Comparison of ENCODE assay signal across 28 cellular contexts in genomic region chr5:103657301-103657700, GRCh38.
"Had no signal": no experiment of that assay in that cellular context is flagged by ENCODE, and none has a peak within 500 bp of the region (broad histone marks: within the 10 kb centered on the region; RNA-seq: fewer than 3 reads in every experiment).

No MANE protein-coding gene starts in this region.

- H3K27ac ChIP-seq: left lung, lower lobe of right lung, pancreas, prostate gland, skin epidermis, stomach, testis, thyroid gland, transverse colon, upper lobe of left lung, vagina had no signal

- H3K9me3 ChIP-seq: lower lobe of right lung, pancreas, prostate gland, stomach, testis, thyroid gland, transverse colon, upper lobe of left lung, vagina had no signal

- DNase-seq: immature natural killer cell; kidney; left colon; left lung; lower lobe of right lung; mammary epithelial cell; mesenchymal stem cell; naive thymus-derived CD8-positive, alpha-beta T cell; nucleus accumbens; pancreas; posterior cingulate gyrus; retina; right cardiac atrium; stimulated activated CD4-positive, alpha-beta T cell treated with anti-CD3 and anti-CD28 coated beads, Interleukin-12 subunit alpha, Interleukin-12 subunit beta, amount 100 ng/mL, for 4 hours; stimulated activated CD4-positive, alpha-beta T cell treated with anti-CD3 and anti-CD28 coated beads, Interleukin-15, amount 100 ng/mL, for 24 hours; stimulated activated CD4-positive, alpha-beta T cell treated with anti-CD3 and anti-CD28 coated beads, Interleukin-2, amount 100 ng/mL, for 24 hours; stimulated activated CD4-positive, alpha-beta T cell treated with anti-CD3 and anti-CD28 coated beads, Interleukin-4, amount 100 ng/mL, for 1 hour; stimulated activated naive B cell treated with anti-CD40 and anti-IgM and Interleukin-4, amounts not matched to agents 10 μg/mL and 1 μg/mL and 100 μg/mL, for 72 hours; stimulated activated naive CD8-positive, alpha-beta T cell treated with anti-CD3 and anti-CD28 coated beads, Interleukin-15, Interleukin-2, amounts not matched to agents 100 U/mL and 50 U/mL, for 24 hours; stomach; testis; thyroid gland; transverse colon; upper lobe of left lung had no signal

- H3K4me1 ChIP-seq: left lung, lower lobe of right lung, pancreas, prostate gland, stomach, testis, thyroid gland, transverse colon, upper lobe of left lung, vagina had no signal

- ATAC-seq: left colon; left lung; lower lobe of right lung; naive thymus-derived CD8-positive, alpha-beta T cell; pancreas; right cardiac atrium; sciatic nerve; stimulated activated naive B cell treated with anti-CD40 and anti-IgM and Interleukin-4, amounts not matched to agents 10 μg/mL and 1 μg/mL and 100 μg/mL, for 72 hours; stimulated activated naive CD8-positive, alpha-beta T cell treated with anti-CD3 and anti-CD28 coated beads, Interleukin-15, Interleukin-2, amounts not matched to agents 100 U/mL and 50 U/mL, for 24 hours had no signal

- H3K27me3 ChIP-seq: left lung, pancreas, stomach, testis, thyroid gland, transverse colon, upper lobe of left lung, vagina had no signal

- H3K36me3 ChIP-seq: left lung, lower lobe of right lung, pancreas, prostate gland, stomach, thyroid gland, transverse colon, upper lobe of left lung, vagina had no signal

- H3K4me3 ChIP-seq: left lung, lower lobe of right lung, pancreas, prostate gland, skin epidermis, stomach, testis, thyroid gland, transverse colon, upper lobe of left lung, vagina had no signal
